10 cellular contexts compared by ENCODE assay signal in the genomic region with DNA sequence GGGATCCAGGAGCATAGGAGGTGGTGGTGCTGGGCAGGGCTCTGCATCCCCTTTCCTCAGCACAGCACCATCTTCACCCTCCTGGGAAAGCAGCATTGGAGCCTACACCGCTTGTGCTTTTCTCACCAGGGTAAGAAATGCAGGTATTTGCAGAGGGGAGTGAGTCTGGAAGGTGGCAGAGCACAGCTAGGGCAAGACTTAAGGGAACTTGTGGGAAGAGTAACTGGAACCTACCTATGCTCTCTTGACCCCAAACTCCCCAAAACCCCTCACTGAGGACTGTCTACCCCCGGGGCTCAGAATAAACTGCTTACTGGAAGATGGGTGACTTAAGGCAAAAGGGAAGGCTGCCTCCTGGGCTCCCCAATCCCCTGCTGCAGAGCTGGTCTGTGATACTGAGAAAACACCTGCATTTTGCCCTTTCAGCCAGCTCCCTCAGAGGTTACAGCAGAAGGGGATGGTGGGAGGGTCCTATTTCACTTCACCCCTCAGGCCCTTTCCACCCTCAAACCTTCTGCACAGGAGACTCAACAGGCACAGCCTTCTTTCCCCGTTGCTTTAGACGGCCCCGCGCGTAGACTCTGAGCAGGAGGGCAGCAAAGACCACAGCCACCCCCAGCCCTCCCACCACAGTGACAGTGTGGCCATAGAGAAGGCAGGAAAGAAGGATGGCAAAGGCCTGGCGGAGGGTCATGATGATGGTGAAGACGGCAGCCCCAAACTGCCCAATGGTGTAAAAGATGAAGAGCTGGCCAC. TPM values are rescaled to one million over a fixed set of nuclear protein-coding genes. Genes with fewer than 3 reads are reported as not detected.
DNase-seq lines count a peak whose midpoint lies in the region; ATAC-seq and TF ChIP-seq lines count a peak whose summit lies in the region.
"Had no signal": no experiment of that assay in that cellular context is flagged by ENCODE, and none has a peak within 500 bp of the region (broad histone marks: within the 10 kb centered on the region; RNA-seq: fewer than 3 reads in every experiment).

No MANE protein-coding gene starts in this region.

- DNase-seq in activated effector memory CD4-positive, alpha-beta T cell treated with anti-CD3 and anti-CD28 coated beads, Interleukin-2, amount 50 U/mL, for 16 hours = peak; percentile 70
- no peak for DNase-seq in activated effector memory CD4-positive, alpha-beta T cell treated with Interleukin-2 at 50 U/mL for 16 hours
- DNase-seq in T-helper 17 cell (no peak), endothelial cell (ENCODE audit: low spot score) (no peak), ascending aorta (ENCODE audit: low spot score in 2 of 2) (no peak), kidney glomerular epithelial cell (lab: John Stamatoyannopoulos, UW) (no peak)
- DNase-seq in stimulated activated naive B cell treated with anti-CD40 and anti-IgM and Interleukin-4, amounts not matched to agents 10 μg/mL and 1 μg/mL and 100 μg/mL, for 72 hours = no peak
- DNase-seq: midbrain had no signal

- peak overlapping the region; percentile 98 for H3K27ac Mint-ChIP-seq in T-helper 17 cell
- H3K27ac Mint-ChIP-seq in endothelial cell (ENCODE audit: unreplicated experiment) = peak overlapping the region; percentile 20
- peak overlapping the region; percentile 98 for H3K27ac Mint-ChIP-seq in stimulated activated naive B cell treated with anti-CD40 and anti-IgM and Interleukin-4, amounts not matched to agents 10 μg/mL and 1 μg/mL and 100 μg/mL, for 72 hours

- H3K9me3 ChIP-seq in T-helper 17 cell (ENCODE audit: control insufficient read depth, low read length, poor library complexity, severe bottlenecking) (no peaks in the 10 kb centered on the region), ascending aorta (no peaks in the 10 kb centered on the region)

- peak overlapping the region; percentile 94 for H3K4me3 Mint-ChIP-seq in T-helper 17 cell
- H3K4me3 Mint-ChIP-seq in endothelial cell (ENCODE audit: unreplicated experiment) = peak overlapping the region; percentile 70
- peak overlapping the region; percentile 87 to 96 for H3K4me3 Mint-ChIP-seq in stimulated activated naive B cell treated with anti-CD40 and anti-IgM and Interleukin-4, amounts not matched to agents 10 μg/mL and 1 μg/mL and 100 μg/mL, for 72 hours

- H3K27me3 Mint-ChIP-seq in T-helper 17 cell (no peaks in the 10 kb centered on the region), endothelial cell (ENCODE audit: unreplicated experiment) (peaks cover 14% of the 10 kb centered on the region)
- H3K27me3 Mint-ChIP-seq in stimulated activated naive B cell treated with anti-CD40 and anti-IgM and Interleukin-4, amounts not matched to agents 10 μg/mL and 1 μg/mL and 100 μg/mL, for 72 hours = no peaks in the 10 kb centered on the region

- H3K4me1 Mint-ChIP-seq in T-helper 17 cell = peaks cover 68% of the 10 kb centered on the region
- peaks cover 45% of the 10 kb centered on the region for H3K4me1 Mint-ChIP-seq in endothelial cell (ENCODE audit: unreplicated experiment)
- peaks cover 74 to 96% of the 10 kb centered on the region in 2 donors for H3K4me1 Mint-ChIP-seq in stimulated activated naive B cell treated with anti-CD40 and anti-IgM and Interleukin-4, amounts not matched to agents 10 μg/mL and 1 μg/mL and 100 μg/mL, for 72 hours

- peaks cover 52 to 58% of the 10 kb centered on the region in 2 donors for H3K36me3 ChIP-seq in ascending aorta

- TF ChIP-seq CTCF in endothelial cell (IDR thresholded peaks at IDR 0.05; ENCODE audit: unreplicated experiment) (no peak), ascending aorta (IDR thresholded peaks at IDR 0.05) (no peak)

- peaks cover 0 to 22% of the 10 kb centered on the region in 2 donors for H3K4me1 ChIP-seq in ascending aorta

- peaks cover 13% of the 10 kb centered on the region for H3K36me3 Mint-ChIP-seq in T-helper 17 cell (ENCODE audit: low read depth)
- peaks cover 71% of the 10 kb centered on the region for H3K36me3 Mint-ChIP-seq in endothelial cell (ENCODE audit: low read depth, unreplicated experiment)
- peaks cover 76 to 94% of the 10 kb centered on the region in 2 donors for H3K36me3 Mint-ChIP-seq in stimulated activated naive B cell treated with anti-CD40 and anti-IgM and Interleukin-4, amounts not matched to agents 10 μg/mL and 1 μg/mL and 100 μg/mL, for 72 hours

- no peaks in the 10 kb centered on the region for H3K27me3 ChIP-seq in ascending aorta

- no peaks in the 10 kb centered on the region for H3K9me3 Mint-ChIP-seq in endothelial cell (ENCODE audit: unreplicated experiment)
- H3K9me3 Mint-ChIP-seq in stimulated activated naive B cell treated with anti-CD40 and anti-IgM and Interleukin-4, amounts not matched to agents 10 μg/mL and 1 μg/mL and 100 μg/mL, for 72 hours = no peaks in the 10 kb centered on the region

- H3K4me3 ChIP-seq in ascending aorta = no peak overlapping the region

- ATAC-seq in T-helper 17 cell (no peak), HG02798 (IDR thresholded peaks at IDR 0.05; ENCODE audit: poor library complexity, unreplicated experiment) (no peak)
- ATAC-seq in stimulated activated naive B cell treated with anti-CD40 and anti-IgM and Interleukin-4, amounts not matched to agents 10 μg/mL and 1 μg/mL and 100 μg/mL, for 72 hours (replicated peaks) = no peak

- intact Hi-C loops in ascending aorta (cut with DNase I) = no loop called here

- H3K27ac ChIP-seq in ascending aorta = no peak overlapping the region

RNA-seq across cellular contexts. Expression of a gene that starts 2.9 kb away (rescaled TPM):
- total RNA-seq in T-helper 17 cell (10 to 100 TPM; 14.7 to 15.2 TPM), endothelial cell (ENCODE audit: unreplicated experiment) (31.8 TPM), ascending aorta (9.9 TPM)

RNA-seq across cellular contexts. Expression of a gene that starts 7.5 kb away (rescaled TPM):
- total RNA-seq in T-helper 17 cell = 100 to 1,000 TPM; 454 to 478 TPM
- total RNA-seq in endothelial cell (ENCODE audit: unreplicated experiment) = 962 TPM
- 354 TPM for total RNA-seq in ascending aorta

RNA-seq across cellular contexts. Expression of a gene that starts 11.0 kb away (rescaled TPM):
- 10 to 100 TPM; 59.2 to 62.8 TPM for total RNA-seq in T-helper 17 cell
- total RNA-seq in endothelial cell (ENCODE audit: unreplicated experiment) = 16.7 TPM
- 1.9 TPM for total RNA-seq in ascending aorta

RNA-seq across cellular contexts. Expression of a gene that starts 15.9 kb away (rescaled TPM):
- total RNA-seq in T-helper 17 cell (not detected), endothelial cell (ENCODE audit: unreplicated experiment) (0.28 TPM), ascending aorta (not detected)
- total RNA-seq: T-helper 1 cell treated with Interleukin-12 subunit alpha and Interleukin-12 subunit beta and Interleukin-4 antibody, amounts not matched to agents 30 ng/mL and 1 ng/mL, for 36 hours had no signal

RNA-seq across cellular contexts. Expression of a gene that starts 31.0 kb away (rescaled TPM):
- total RNA-seq in T-helper 17 cell = 1 to 10 TPM; 1.4 to 3.4 TPM
- total RNA-seq in endothelial cell (ENCODE audit: unreplicated experiment) = 142 TPM
- total RNA-seq in ascending aorta = 224 TPM

Comparison
In these comparisons a context has a peak if more than half of its experiments do, and no peak if none do; other contexts are left out.
1. H3K27ac Mint-ChIP-seq: peak in every context shown above with its lines; median percentile 98 in T-helper 17 cell; 98 in stimulated activated naive B cell treated with anti-CD40 and anti-IgM and Interleukin-4, amounts not matched to agents 10 μg/mL and 1 μg/mL and 100 μg/mL, for 72 hours; 20 in endothelial cell.